ENCODE assay signal across 1 cellular context in genomic region chr17:39920218-39921210, GRCh38.
TF ChIP-seq lines count a peak whose summit lies in the region.

No MANE protein-coding gene starts in this region.

TF ChIP-seq in HepG2, 621 proteins besides CTCF, POLR2A, EP300 and RAD21 (continued from another document and continues in another):
- TF ChIP-seq ZNF792 (CRISPR knock-in tag; IDR thresholded peaks at IDR 0.05) = no peak
- no peak for TF ChIP-seq HOXA9 (CRISPR knock-in tag; IDR thresholded peaks at IDR 0.05; ENCODE audit: borderline replicate concordance)
- TF ChIP-seq KDM5A (IDR thresholded peaks at IDR 0.05; ENCODE audit: borderline replicate concordance, low read length) = no peak
- TF ChIP-seq ZNF788 (CRISPR knock-in tag; IDR thresholded peaks at IDR 0.05; ENCODE audit: borderline replicate concordance) = no peak
- peak; percentile 24; the same call in 1 of the 2 replicates for TF ChIP-seq ZNF580 (CRISPR knock-in tag; IDR thresholded peaks at IDR 0.05; ENCODE audit: borderline replicate concordance, low read depth)
- TF ChIP-seq SMAD9 (CRISPR knock-in tag; IDR thresholded peaks at IDR 0.05) = no peak
- no peak for TF ChIP-seq ZFYVE20 (CRISPR knock-in tag; IDR thresholded peaks at IDR 0.05; ENCODE audit: borderline replicate concordance, low read depth)
- no peak for TF ChIP-seq TP53 (CRISPR knock-in tag; conservative IDR thresholded peaks at IDR 0.05)
- TF ChIP-seq ZNF234 (CRISPR knock-in tag; conservative IDR thresholded peaks at IDR 0.05) = no peak
- TF ChIP-seq HDAC2 (CRISPR knock-in tag; IDR thresholded peaks at IDR 0.05) = no peak
- no peak for TF ChIP-seq SIN3B (IDR thresholded peaks at IDR 0.05; ENCODE audit: low read length)
- TF ChIP-seq ZNF138 (CRISPR knock-in tag; IDR thresholded peaks at IDR 0.05; ENCODE audit: low read depth) = no peak
- 0 out of 2 replicates have a peak, but pooled peaks have one; percentile 54 for TF ChIP-seq SP4 (CRISPR knock-in tag; IDR thresholded peaks at IDR 0.05)
- 0 out of 2 replicates have a peak, but pooled peaks have one; percentile 51 for TF ChIP-seq ZNF547 (CRISPR knock-in tag; IDR thresholded peaks at IDR 0.05)
- TF ChIP-seq TOE1 (CRISPR knock-in tag; IDR thresholded peaks at IDR 0.05) = no peak
- no peak for TF ChIP-seq THAP11 (CRISPR knock-in tag; IDR thresholded peaks at IDR 0.05)
- TF ChIP-seq ZNF143 (CRISPR knock-in tag; IDR thresholded peaks at IDR 0.05) = no peak
- no peak for TF ChIP-seq RFX3 (CRISPR knock-in tag; IDR thresholded peaks at IDR 0.05)
- no peak for TF ChIP-seq TAF1 (CRISPR knock-in tag; IDR thresholded peaks at IDR 0.05)
- TF ChIP-seq MIXL1 (CRISPR knock-in tag; IDR thresholded peaks at IDR 0.05) = no peak
- no peak for TF ChIP-seq PAWR (CRISPR knock-in tag; IDR thresholded peaks at IDR 0.05; ENCODE audit: borderline replicate concordance)
- TF ChIP-seq HMGA1 (CRISPR knock-in tag; conservative IDR thresholded peaks at IDR 0.05) = no peak
- TF ChIP-seq GABPA (IDR thresholded peaks at IDR 0.05; ENCODE audit: low read depth, low read length) = no peak
- no peak for TF ChIP-seq GABPA (CRISPR knock-in tag; IDR thresholded peaks at IDR 0.05; ENCODE audit: low read depth)
- TF ChIP-seq PRPF4 (IDR thresholded peaks at IDR 0.05; ENCODE audit: low read depth, low read length, poor library complexity, severe bottlenecking) = no peak
- 0 out of 2 replicates have a peak, but pooled peaks have one; percentile 23 for TF ChIP-seq ZBTB7A (CRISPR knock-in tag; IDR thresholded peaks at IDR 0.05)
- 0 out of 2 replicates have a peak, but pooled peaks have one; percentile 41 for TF ChIP-seq GLI4 (CRISPR knock-in tag; IDR thresholded peaks at IDR 0.05; ENCODE audit: borderline replicate concordance)
- no peak for TF ChIP-seq FOXA1 (IDR thresholded peaks at IDR 0.05)
- TF ChIP-seq FOXA1 (CRISPR knock-in tag; IDR thresholded peaks at IDR 0.05) = no peak
- TF ChIP-seq, protein P1, sequence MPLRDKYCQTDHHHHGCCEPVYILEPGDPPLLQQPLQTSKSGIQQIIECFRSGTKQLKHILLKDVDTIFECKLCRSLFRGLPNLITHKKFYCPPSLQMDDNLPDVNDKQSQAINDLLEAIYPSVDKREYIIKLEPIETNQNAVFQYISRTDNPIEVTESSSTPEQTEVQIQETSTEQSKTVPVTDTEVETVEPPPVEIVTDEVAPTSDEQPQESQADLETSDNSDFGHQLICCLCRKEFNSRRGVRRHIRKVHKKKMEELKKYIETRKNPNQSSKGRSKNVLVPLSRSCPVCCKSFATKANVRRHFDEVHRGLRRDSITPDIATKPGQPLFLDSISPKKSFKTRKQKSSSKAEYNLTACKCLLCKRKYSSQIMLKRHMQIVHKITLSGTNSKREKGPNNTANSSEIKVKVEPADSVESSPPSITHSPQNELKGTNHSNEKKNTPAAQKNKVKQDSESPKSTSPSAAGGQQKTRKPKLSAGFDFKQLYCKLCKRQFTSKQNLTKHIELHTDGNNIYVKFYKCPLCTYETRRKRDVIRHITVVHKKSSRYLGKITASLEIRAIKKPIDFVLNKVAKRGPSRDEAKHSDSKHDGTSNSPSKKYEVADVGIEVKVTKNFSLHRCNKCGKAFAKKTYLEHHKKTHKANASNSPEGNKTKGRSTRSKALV (CRISPR knock-in tag; IDR thresholded peaks at IDR 0.05) = no peak
- no peak for TF ChIP-seq PREB (CRISPR knock-in tag; IDR thresholded peaks at IDR 0.05)
- no peak for TF ChIP-seq TRIM22 (IDR thresholded peaks at IDR 0.05)
- no peak for TF ChIP-seq CHD2 (IDR thresholded peaks at IDR 0.05; ENCODE audit: low read depth, low read length)
- TF ChIP-seq ZNF451 (CRISPR knock-in tag; IDR thresholded peaks at IDR 0.05) = no peak
- no peak for TF ChIP-seq ZNF790 (CRISPR knock-in tag; IDR thresholded peaks at IDR 0.05; ENCODE audit: borderline replicate concordance)
- TF ChIP-seq, protein P2, sequence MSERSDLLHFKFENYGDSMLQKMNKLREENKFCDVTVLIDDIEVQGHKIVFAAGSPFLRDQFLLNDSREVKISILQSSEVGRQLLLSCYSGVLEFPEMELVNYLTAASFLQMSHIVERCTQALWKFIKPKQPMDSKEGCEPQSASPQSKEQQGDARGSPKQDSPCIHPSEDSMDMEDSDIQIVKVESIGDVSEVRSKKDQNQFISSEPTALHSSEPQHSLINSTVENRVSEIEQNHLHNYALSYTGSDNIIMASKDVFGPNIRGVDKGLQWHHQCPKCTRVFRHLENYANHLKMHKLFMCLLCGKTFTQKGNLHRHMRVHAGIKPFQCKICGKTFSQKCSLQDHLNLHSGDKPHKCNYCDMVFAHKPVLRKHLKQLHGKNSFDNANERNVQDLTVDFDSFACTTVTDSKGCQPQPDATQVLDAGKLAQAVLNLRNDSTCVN (CRISPR knock-in tag; IDR thresholded peaks at IDR 0.05; ENCODE audit: borderline replicate concordance) = no peak
- TF ChIP-seq BORCS8-MEF2B (CRISPR knock-in tag; IDR thresholded peaks at IDR 0.05) = no peak
- peak; percentile 86 for TF ChIP-seq ZBTB4 (CRISPR knock-in tag; IDR thresholded peaks at IDR 0.05; ENCODE audit: borderline replicate concordance)
- TF ChIP-seq ZNF280D (CRISPR knock-in tag; IDR thresholded peaks at IDR 0.05) = no peak
- TF ChIP-seq ZNF552 (CRISPR knock-in tag; IDR thresholded peaks at IDR 0.05; ENCODE audit: borderline replicate concordance) = no peak
- no peak for TF ChIP-seq ZNF205 (CRISPR knock-in tag; IDR thresholded peaks at IDR 0.05)
- TF ChIP-seq ZNF549 (CRISPR knock-in tag; IDR thresholded peaks at IDR 0.05) = no peak
- TF ChIP-seq RERE (CRISPR knock-in tag; IDR thresholded peaks at IDR 0.05; ENCODE audit: low read depth) = no peak
- no peak for TF ChIP-seq ONECUT2 (CRISPR knock-in tag; IDR thresholded peaks at IDR 0.05)
